13 cellular contexts compared by ENCODE assay signal in genomic region chr1:246792603-246793002, GRCh38.
DNase-seq lines count a peak whose midpoint lies in the region; TF ChIP-seq lines count a peak whose summit lies in the region.
"Had no signal": no experiment of that assay in that cellular context is flagged by ENCODE, and none has a peak within 500 bp of the region (broad histone marks: within the 10 kb centered on the region; RNA-seq: fewer than 3 reads in every experiment).

No MANE protein-coding gene starts in this region.

- no peak overlapping the region for H3K27ac ChIP-seq in colonic mucosa
- H3K27ac ChIP-seq: 22Rv1, C4-2B had no signal

- H3K4me1 Mint-ChIP-seq in chondrocyte (ENCODE audit: low read depth) (peaks cover 22% of the 10 kb centered on the region), nephron progenitor cell (peaks cover 68% of the 10 kb centered on the region)

- no peaks in the 10 kb centered on the region for H3K27me3 Mint-ChIP-seq in chondrocyte (ENCODE audit: low read depth)
- peaks cover 3% of the 10 kb centered on the region for H3K27me3 Mint-ChIP-seq in nephron progenitor cell (ENCODE audit: low read depth, poor library complexity)

- H3K36me3 Mint-ChIP-seq in chondrocyte (ENCODE audit: low read depth) (no peaks in the 10 kb centered on the region), nephron progenitor cell (ENCODE audit: low read depth) (no peaks in the 10 kb centered on the region)
- H3K36me3 Mint-ChIP-seq: CD4-positive, alpha-beta memory T cell had no signal

- no peak for TF ChIP-seq CTCF in chondrocyte (IDR thresholded peaks at IDR 0.05)
- no peak for TF ChIP-seq CTCF in nephron progenitor cell (IDR thresholded peaks at IDR 0.05)
- no peak for TF ChIP-seq CTCF in colonic mucosa (IDR thresholded peaks at IDR 0.05)
- no peak for TF ChIP-seq CTCF in BE2C (IDR thresholded peaks at IDR 0.05; ENCODE audit: low read depth, low read length)

- H3K4me3 Mint-ChIP-seq in chondrocyte (ENCODE audit: unreplicated experiment): no peak overlapping the region
- H3K4me3 Mint-ChIP-seq in nephron progenitor cell: no peak overlapping the region
- H3K4me3 Mint-ChIP-seq: CD4-positive, alpha-beta memory T cell had no signal

- intact Hi-C loops in colonic mucosa (cut with DNase I): no loop called here

- H3K36me3 ChIP-seq in colonic mucosa (no peaks in the 10 kb centered on the region), BE2C (no peaks in the 10 kb centered on the region)

- H3K9ac ChIP-seq in colonic mucosa (ENCODE audit: low read depth in 2 of 2, low read length in 2 of 2): no peak overlapping the region

- no peaks in the 10 kb centered on the region for H3K9me3 ChIP-seq in colonic mucosa
- no peaks in the 10 kb centered on the region for H3K9me3 ChIP-seq in BE2C

- H3K4me3 ChIP-seq in colonic mucosa (no peak overlapping the region), BE2C (ENCODE audit: low read depth, low read length) (no peak overlapping the region)

- H3K27ac Mint-ChIP-seq in chondrocyte (ENCODE audit: unreplicated experiment) (no peak overlapping the region), nephron progenitor cell (peak overlapping the region; percentile 47)
- H3K27ac Mint-ChIP-seq: CD4-positive, alpha-beta memory T cell had no signal

- H3K4me1 ChIP-seq in colonic mucosa: peaks cover 3% of the 10 kb centered on the region
- H3K4me1 ChIP-seq in BE2C: peaks cover 4% of the 10 kb centered on the region; the same call in 1 of the 2 replicates

- H3K27me3 ChIP-seq in colonic mucosa (no peaks in the 10 kb centered on the region), BE2C (no peaks in the 10 kb centered on the region)

- H3K9me3 Mint-ChIP-seq in chondrocyte (ENCODE audit: low read depth): no peaks in the 10 kb centered on the region
- H3K9me3 Mint-ChIP-seq in nephron progenitor cell: no peaks in the 10 kb centered on the region

- peak; percentile 38 for DNase-seq in activated effector memory CD4-positive, alpha-beta T cell treated with anti-CD3 and anti-CD28 coated beads, Interleukin-2, amount 50 U/mL, for 16 hours
- no peak for DNase-seq in activated effector memory CD4-positive, alpha-beta T cell treated with Interleukin-2 at 50 U/mL for 16 hours
- DNase-seq in chondrocyte (ENCODE audit: low spot score): peak; percentile 40
- DNase-seq in nephron progenitor cell: no peak
- DNase-seq in colonic mucosa: no peak
- no peak for DNase-seq in KG1 (lab: John Stamatoyannopoulos, UW)
- DNase-seq in BE2C: no peak
- DNase-seq: CD4-positive, alpha-beta memory T cell; DMS153; DND-41; GDM1 had no signal

Comparison
In these comparisons a context has a peak if more than half of its experiments do, and no peak if none do; other contexts are left out.
1. DNase-seq: peak in activated effector memory CD4-positive, alpha-beta T cell treated with anti-CD3 and anti-CD28 coated beads, Interleukin-2, amount 50 U/mL, for 16 hours (single experiment) and chondrocyte (single experiment); none in activated effector memory CD4-positive, alpha-beta T cell treated with Interleukin-2 at 50 U/mL for 16 hours (single experiment), nephron progenitor cell (single experiment), colonic mucosa (single experiment), KG1 (single experiment) and BE2C (single experiment).